In the genomic region with DNA sequence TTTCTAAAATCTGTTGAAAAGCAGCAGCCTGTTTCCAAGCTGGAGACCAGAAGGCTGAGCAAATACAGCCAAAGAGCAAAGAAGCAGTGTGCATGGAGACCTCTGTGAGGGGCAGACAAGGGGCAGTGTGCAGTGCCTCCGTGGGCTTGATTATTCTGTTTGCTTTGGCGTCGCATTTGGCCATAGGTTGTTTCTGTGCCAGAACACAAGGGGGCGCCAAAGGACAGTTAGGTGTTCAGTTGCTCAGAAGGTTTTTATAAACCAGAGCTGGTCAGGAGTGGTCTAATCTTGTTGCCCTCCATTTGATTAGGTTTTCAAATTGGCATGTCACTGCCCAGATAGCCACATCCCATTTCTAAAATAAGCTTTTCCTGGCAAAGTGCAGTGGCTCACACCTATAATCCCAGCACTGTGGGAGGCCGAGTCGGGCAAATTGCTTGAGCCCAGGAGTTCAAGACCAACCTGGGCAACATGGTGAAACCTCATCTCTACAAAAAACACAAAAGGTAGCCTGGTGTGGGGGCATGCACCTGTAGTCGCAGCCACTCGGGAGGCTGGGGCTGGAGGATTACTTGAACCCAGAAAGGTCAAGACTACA, we compare ENCODE assay signal across 1 cellular context.
TF ChIP-seq lines count a peak whose summit lies in the region.

No MANE protein-coding gene starts in this region.

TF ChIP-seq in endothelial cell of umbilical vein, 7 proteins besides CTCF, POLR2A, EP300 and RAD21:
- TF ChIP-seq MYC (IDR thresholded peaks at IDR 0.05; ENCODE audit: low read depth, low read length) (no peak), JUN (IDR thresholded peaks at IDR 0.05; ENCODE audit: borderline replicate concordance, insufficient read depth, insufficient read length, low read depth) (no peak), POLR2AphosphoS5 (IDR thresholded peaks at IDR 0.05; ENCODE audit: insufficient read depth, low read depth, low read length) (no peak), GATA2 (IDR thresholded peaks at IDR 0.05; ENCODE audit: insufficient read depth, insufficient read length, low read depth, low read length) (no peak), FOS (IDR thresholded peaks at IDR 0.05; ENCODE audit: borderline replicate concordance, insufficient read depth, low read length) (no peak), EZH2 (IDR thresholded peaks at IDR 0.05; ENCODE audit: borderline replicate concordance, low read depth, low read length, severe bottlenecking) (no peak)
- TF ChIP-seq, protein P1, sequence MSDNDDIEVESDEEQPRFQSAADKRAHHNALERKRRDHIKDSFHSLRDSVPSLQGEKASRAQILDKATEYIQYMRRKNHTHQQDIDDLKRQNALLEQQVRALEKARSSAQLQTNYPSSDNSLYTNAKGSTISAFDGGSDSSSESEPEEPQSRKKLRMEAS (IDR thresholded peaks at IDR 0.05; ENCODE audit: insufficient read depth, insufficient read length) = no peak
TF ChIP-seq in endothelial cell of umbilical vein: peak in this region for 0.
